In genomic region chr11:76568621-76569020, GRCh38 we compare ENCODE assay signal across 25 cellular contexts.
"Had no signal": no experiment of that assay in that cellular context is flagged by ENCODE, and none has a peak within 500 bp of the region (broad histone marks: within the 10 kb centered on the region; RNA-seq: fewer than 3 reads in every experiment).

No MANE protein-coding gene starts in this region.

- H3K4me3 Mint-ChIP-seq: dendritic cell treated with granulocyte-macrophage colony-stimulating factor and Interleukin-4, amounts not matched to agents 40 ng/mL and 50 ng/mL, for 4 days; effector memory CD8-positive, alpha-beta T cell; endodermal cell; immature natural killer cell; mesothelial cell of epicardium; naive B cell; naive thymus-derived CD8-positive, alpha-beta T cell had no signal

- H3K9me3 Mint-ChIP-seq: dendritic cell treated with granulocyte-macrophage colony-stimulating factor and Interleukin-4, amounts not matched to agents 40 ng/mL and 50 ng/mL, for 4 days; effector memory CD8-positive, alpha-beta T cell had no signal

- H3K36me3 Mint-ChIP-seq: immature natural killer cell, mesothelial cell of epicardium, naive B cell had no signal

- H3K27ac Mint-ChIP-seq: dendritic cell treated with granulocyte-macrophage colony-stimulating factor and Interleukin-4, amounts not matched to agents 40 ng/mL and 50 ng/mL, for 4 days; effector memory CD8-positive, alpha-beta T cell; endodermal cell; immature natural killer cell; mesothelial cell of epicardium; naive B cell; naive thymus-derived CD8-positive, alpha-beta T cell had no signal

- ATAC-seq: effector memory CD8-positive, alpha-beta T cell; esophagus mucosa; gastrocnemius medialis; heart left ventricle; left cardiac atrium; left lung; left ventricle myocardium superior; lower lobe of right lung; mucosa of descending colon; naive thymus-derived CD8-positive, alpha-beta T cell had no signal

- H3K4me1 Mint-ChIP-seq: endodermal cell; immature natural killer cell; naive thymus-derived CD8-positive, alpha-beta T cell had no signal

- DNase-seq: colonic mucosa; cortex of kidney; effector CD8-positive, alpha-beta T cell; effector memory CD8-positive, alpha-beta T cell; endodermal cell; erythroblast; esophagus squamous epithelium; foreskin fibroblast; foreskin melanocyte; gastrocnemius medialis; glutamatergic neuron; heart left ventricle; hypothalamus; immature natural killer cell; left cardiac atrium; left lung; left ventricle myocardium superior; lower lobe of right lung; mesenchymal stem cell; mucosa of descending colon; naive B cell; naive thymus-derived CD8-positive, alpha-beta T cell had no signal
